1 cellular context compared by ENCODE assay signal in genomic region chr16:71883193-71883848, GRCh38.
TF ChIP-seq lines count a peak whose summit lies in the region.

No MANE protein-coding gene starts in this region.

TF ChIP-seq in GM23338, 12 proteins besides CTCF, POLR2A, EP300 and RAD21 (continued from another document):
- TF ChIP-seq ZNF462 (CRISPR knock-in tag; IDR thresholded peaks at IDR 0.05) = no peak
- TF ChIP-seq CREB1 (CRISPR knock-in tag; IDR thresholded peaks at IDR 0.05; ENCODE audit: low read depth) = no peak
- TF ChIP-seq NANOG (IDR thresholded peaks at IDR 0.05; ENCODE audit: borderline replicate concordance) = no peak
- no peak for TF ChIP-seq EZH2 (IDR thresholded peaks at IDR 0.05; ENCODE audit: low read depth, unreplicated experiment)
- no peak for TF ChIP-seq POLR2AphosphoS5 (IDR thresholded peaks at IDR 0.05; ENCODE audit: low read depth)
- no peak for TF ChIP-seq EZH2phosphoT487 (IDR thresholded peaks at IDR 0.05; ENCODE audit: unreplicated experiment)
- no peak for TF ChIP-seq ZNF114 (CRISPR knock-in tag; IDR thresholded peaks at IDR 0.05)
